10 cellular contexts compared by ENCODE assay signal in the genomic region with DNA sequence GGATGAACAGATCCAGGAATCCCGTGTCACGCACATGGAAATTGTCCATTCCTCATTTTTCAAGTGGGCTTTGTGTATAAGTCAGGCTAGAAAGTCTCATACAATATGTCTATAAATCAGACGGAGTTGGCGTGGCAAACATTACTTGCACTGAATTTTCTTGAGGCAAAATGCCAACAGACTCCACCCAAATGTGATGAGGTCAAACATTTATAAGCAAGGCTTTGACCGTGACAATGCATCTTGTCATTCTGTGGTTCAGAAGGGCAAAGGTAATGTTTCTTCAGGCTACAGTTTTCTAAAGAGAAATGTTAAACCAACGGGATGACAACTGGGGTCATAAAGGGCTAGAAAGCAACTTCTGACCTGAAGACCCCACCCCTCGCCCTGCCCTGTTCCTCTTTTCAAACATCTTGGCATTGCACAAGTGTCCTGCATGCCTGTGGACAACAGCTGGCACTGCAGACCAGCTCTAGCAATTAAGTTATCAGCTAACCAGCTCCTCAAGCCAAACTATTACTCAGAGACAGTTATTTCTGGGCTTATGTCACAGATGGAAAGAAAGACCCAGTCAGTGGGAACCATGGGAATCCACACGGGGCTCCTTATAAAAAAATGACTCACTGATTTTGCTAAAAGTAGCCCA. TPM values are rescaled to one million over a fixed set of nuclear protein-coding genes. Genes with fewer than 3 reads are reported as not detected.
A peak's percentile ranks its signal among the peaks of the same experiment; 100 is the strongest.
DNase-seq lines count a peak whose midpoint lies in the region; ATAC-seq and TF ChIP-seq lines count a peak whose summit lies in the region.
"Had no signal": no experiment of that assay in that cellular context is flagged by ENCODE, and none has a peak within 500 bp of the region (broad histone marks: within the 10 kb centered on the region; RNA-seq: fewer than 3 reads in every experiment).

No MANE protein-coding gene starts in this region.

- intact Hi-C loops in sciatic nerve (cut with DNase I) = no loop called here

- ATAC-seq in SK-N-SH treated with all-trans-retinoic acid at 6 μM for 48 hours (peak; percentile 85), sciatic nerve (peak; percentile 75), HG03521 (IDR thresholded peaks at IDR 0.05; ENCODE audit: unreplicated experiment) (no peak), HG03571 (IDR thresholded peaks at IDR 0.05; ENCODE audit: unreplicated experiment) (no peak)

- DNase-seq in GM03348 (ENCODE audit: low spot score) (peak; percentile 92), fibroblast of the conjunctiva (ENCODE audit: low read depth) (peak; percentile 87), sciatic nerve (ENCODE audit: low spot score) (no peak), HPDE6-E6E7 (ENCODE audit: extremely low spot score) (no peak), NCI-H2029 treated with DMSO at 0.1 percent for 48 hours (lab: John Stamatoyannopoulos, UW) (no peak)
- DNase-seq: caudate nucleus, NCI-H524 had no signal

TF ChIP-seq in SK-N-SH treated with all-trans-retinoic acid at 6 μM for 48 hours, 23 proteins besides CTCF, POLR2A, EP300 and RAD21:
- TF ChIP-seq SNAI2 (CRISPR knock-in tag; IDR thresholded peaks at IDR 0.05) (0 out of 2 replicates have a peak, but pooled peaks have one; percentile 13), ISL1 (CRISPR knock-in tag; IDR thresholded peaks at IDR 0.05) (peak; percentile 62), RARB (CRISPR knock-in tag; IDR thresholded peaks at IDR 0.05) (no peak), ZFP30 (CRISPR knock-in tag; IDR thresholded peaks at IDR 0.05) (no peak)
TF ChIP-seq in SK-N-SH treated with all-trans-retinoic acid at 6 μM for 48 hours: peak in this region for 2.

RNA-seq across cellular contexts. Expression of gene SPTBN5, which starts 36.5 kb away (rescaled TPM):
- 35.0 TPM for total RNA-seq in sciatic nerve

RNA-seq across cellular contexts. Expression of gene EHD4, which starts 42.0 kb away (rescaled TPM):
- 27.3 TPM for total RNA-seq in sciatic nerve

Comparison
In these comparisons a context has a peak if more than half of its experiments do, and no peak if none do; other contexts are left out.
1. DNase-seq: peak in GM03348 (single experiment) and fibroblast of the conjunctiva (single experiment); none in sciatic nerve (single experiment), HPDE6-E6E7 (single experiment) and NCI-H2029 treated with DMSO at 0.1 percent for 48 hours (single experiment).
2. ATAC-seq: peak in SK-N-SH treated with all-trans-retinoic acid at 6 μM for 48 hours (single experiment) and sciatic nerve (single experiment); none in HG03521 (single experiment) and HG03571 (single experiment).